ENCODE assay signal across 8 cellular contexts in the genomic region with DNA sequence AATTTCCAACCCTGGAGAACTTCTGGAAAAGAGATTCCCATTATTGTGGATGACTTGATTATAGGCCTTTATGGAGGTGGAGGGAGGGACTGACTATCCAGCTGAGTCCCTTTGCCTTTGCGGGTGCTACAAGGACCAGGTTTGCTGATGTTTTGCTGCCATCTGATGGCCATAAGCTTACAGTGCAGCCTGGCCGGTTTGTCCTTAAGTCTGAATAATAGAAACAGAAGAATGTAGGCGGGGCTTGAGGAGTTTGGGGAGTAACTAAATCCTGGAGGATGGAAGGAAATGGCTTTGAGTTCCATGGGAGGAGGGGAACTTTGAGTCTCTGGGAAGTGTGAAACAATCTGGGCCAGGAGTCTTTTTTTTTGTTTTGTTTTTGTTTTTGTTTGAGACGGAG. TPM values are rescaled to one million over a fixed set of nuclear protein-coding genes. Genes with fewer than 3 reads are reported as not detected.
DNase-seq lines count a peak whose midpoint lies in the region; ATAC-seq, FAIRE-seq and TF ChIP-seq lines count a peak whose summit lies in the region.

No MANE protein-coding gene starts in this region.

- DNase-seq in NCI-H2029 treated with DMSO at 0.1 percent for 48 hours (lab: John Stamatoyannopoulos, UW) (peak; percentile 91), T1000 (lab: John Stamatoyannopoulos, UW) (peak; percentile 70), astrocyte of the cerebellum (ENCODE audit: low read depth) (peak; percentile 90), hippocampal formation (lab: John Stamatoyannopoulos, UW) (peak; percentile 57 to 87), small intestine (peak; percentile 88)

- TF ChIP-seq CTCF in GM12872 (IDR thresholded peaks at IDR 0.05; ENCODE audit: insufficient read depth, low read depth, low read length): peak; percentile 84
- TF ChIP-seq CTCF in astrocyte of the cerebellum (IDR thresholded peaks at IDR 0.05; ENCODE audit: low read depth, low read length, missing control alignments): peak; percentile 96

- no peaks in the 10 kb centered on the region for H3K4me1 ChIP-seq in small intestine (ENCODE audit: control insufficient read depth in 2 of 2, insufficient read depth in 1 of 2, low read depth in 1 of 2, low read length in 1 of 2)

- peaks cover 0 to 3% of the 10 kb centered on the region in 2 donors for H3K27me3 ChIP-seq in small intestine (ENCODE audit: control insufficient read depth in 2 of 2, insufficient read depth in 2 of 2, low read length in 2 of 2)

- no peaks in the 10 kb centered on the region for H3K36me3 ChIP-seq in small intestine (ENCODE audit: control insufficient read depth in 2 of 2, insufficient read depth in 2 of 2, low read length in 2 of 2)

- H3K9me3 ChIP-seq in small intestine (ENCODE audit: control insufficient read depth, low read depth): no peaks in the 10 kb centered on the region

- 0 to 11% (median 0%) methylated on average over 3 to 4 of the region's 4 CpGs for WGBS in small intestine, 3 donors

- H3K4me3 ChIP-seq in astrocyte of the cerebellum (ENCODE audit: low read depth, low read length): no peak overlapping the region
- no peak overlapping the region for H3K4me3 ChIP-seq in small intestine (ENCODE audit: low read depth in 1 of 2, low read length in 2 of 2)

- ATAC-seq in HG02798 (IDR thresholded peaks at IDR 0.05; ENCODE audit: poor library complexity, unreplicated experiment) (peak; percentile 80), HG03571 (IDR thresholded peaks at IDR 0.05; ENCODE audit: unreplicated experiment) (no peak)

- FAIRE-seq in small intestine (lab: Jason Lieb, UNC): peak; percentile 68

- no peak overlapping the region for H3K27ac ChIP-seq in small intestine (ENCODE audit: low read depth in 1 of 2, low read length in 1 of 2)

- in situ Hi-C loops in astrocyte of the cerebellum (cut with HindIII; ENCODE audit: low sequenced_read_pairs): no loop called here

RNA-seq across cellular contexts. Expression of gene CD1D, which starts 55.7 kb away (rescaled TPM):
- polyA plus RNA-seq in small intestine: 10 to 100 TPM in 1 of 3 donors, 1 to 10 TPM in 2; 5.9 to 15.0 (median 9.5) TPM
